ENCODE assay signal across 1 cellular context in genomic region chr22:45413368-45414211, GRCh38.
TF ChIP-seq lines count a peak whose summit lies in the region.

RIBC2 (plus strand) TSS chr22:45413693; CDS start chr22:45413887, 194 bp downstream.
SMC1B (minus strand) TSS chr22:45413599; CDS start chr22:45413567, 32 bp downstream.

TF ChIP-seq in HepG2, 621 proteins besides CTCF, POLR2A, EP300 and RAD21 (continued from another document):
- TF ChIP-seq ZNF276 (CRISPR knock-in tag; IDR thresholded peaks at IDR 0.05; ENCODE audit: low read depth) (no peak), ZNF572 (CRISPR knock-in tag; IDR thresholded peaks at IDR 0.05) (0 out of 2 replicates have a peak, but pooled peaks have one; percentile 53), SP1 (IDR thresholded peaks at IDR 0.05) (no peak), SP1 (CRISPR knock-in tag; IDR thresholded peaks at IDR 0.05) (no peak), IRF2 (CRISPR knock-in tag; IDR thresholded peaks at IDR 0.05) (0 out of 2 replicates have a peak, but pooled peaks have one; percentile 38), ZMAT3 (CRISPR knock-in tag; conservative IDR thresholded peaks at IDR 0.05) (0 out of 2 replicates have a peak, but pooled peaks have one; percentile 53), FOXA1 (IDR thresholded peaks at IDR 0.05) (no peak), FOXA1 (CRISPR knock-in tag; IDR thresholded peaks at IDR 0.05) (peak; percentile 90), KDM2A (CRISPR knock-in tag; IDR thresholded peaks at IDR 0.05; ENCODE audit: borderline replicate concordance, low read depth) (peak; percentile 32; the same call in 1 of the 2 replicates), SNAPC5 (CRISPR knock-in tag; IDR thresholded peaks at IDR 0.05; ENCODE audit: borderline replicate concordance) (no peak), MLX (CRISPR knock-in tag; IDR thresholded peaks at IDR 0.05) (no peak), ATAD3A (CRISPR knock-in tag; IDR thresholded peaks at IDR 0.05) (no peak), ZFP36 (IDR thresholded peaks at IDR 0.05; ENCODE audit: borderline replicate concordance, low read depth, low read length, partially characterized antibody) (no peak), POGZ (CRISPR knock-in tag; IDR thresholded peaks at IDR 0.05) (peak; percentile 59; the same call in 1 of the 2 replicates), ZNF710 (CRISPR knock-in tag; IDR thresholded peaks at IDR 0.05; ENCODE audit: borderline replicate concordance) (0 out of 2 replicates have a peak, but pooled peaks have one; percentile 42)
